9 cellular contexts compared by ENCODE assay signal in genomic region chr2:233247744-233248143, GRCh38. TPM values are rescaled to one million over a fixed set of nuclear protein-coding genes. Genes with fewer than 3 reads are reported as not detected.
A peak's percentile ranks its signal among the peaks of the same experiment; 100 is the strongest.
DNase-seq lines count a peak whose midpoint lies in the region; ATAC-seq and TF ChIP-seq lines count a peak whose summit lies in the region.
"Had no signal": no experiment of that assay in that cellular context is flagged by ENCODE, and none has a peak within 500 bp of the region (broad histone marks: within the 10 kb centered on the region; RNA-seq: fewer than 3 reads in every experiment).

No MANE protein-coding gene starts in this region.

- no peak for TF ChIP-seq POLR2A in esophagus squamous epithelium (IDR thresholded peaks at IDR 0.05)

- peak overlapping the region; percentile 60 to 75 (median 72) for H3K27ac ChIP-seq in esophagus squamous epithelium
- H3K27ac ChIP-seq in psoas muscle, result no peak overlapping the region
- H3K27ac ChIP-seq: thoracic aorta had no signal

- TF ChIP-seq CTCF in esophagus squamous epithelium (IDR thresholded peaks at IDR 0.05) (no peak), psoas muscle (IDR thresholded peaks at IDR 0.05) (no peak)

- H3K4me1 ChIP-seq in esophagus squamous epithelium (peaks cover 0 to 32% (median 10%) of the 10 kb centered on the region in 3 donors), psoas muscle (peaks cover 4% of the 10 kb centered on the region)

- H3K9me3 ChIP-seq in MG63, result no peaks in the 10 kb centered on the region
- no peaks in the 10 kb centered on the region for H3K9me3 ChIP-seq in esophagus squamous epithelium
- no peaks in the 10 kb centered on the region for H3K9me3 ChIP-seq in psoas muscle
- H3K9me3 ChIP-seq: thoracic aorta had no signal

- DNase-seq in MG63 (peak; percentile 17), esophagus squamous epithelium (lab: John Stamatoyannopoulos, UW) (no peak), psoas muscle (no peak)
- peak; percentile 17 to 80 for DNase-seq in activated CD4-positive, alpha-beta T cell treated with anti-CD3 and anti-CD28 coated beads, Interleukin-2, amount 50 U/mL, for 24 hours (ENCODE audit: low read depth in 1 of 2, low spot score in 1 of 2)
- DNase-seq in stimulated activated CD8-positive, alpha-beta memory T cell treated with anti-CD3 and anti-CD28 coated beads, Interleukin-4, amount 100 ng/mL, for 24 hours (ENCODE audit: low read depth), result peak; percentile 16

- H3K4me3 ChIP-seq in MG63 (no peak overlapping the region), esophagus squamous epithelium (no peak overlapping the region), psoas muscle (no peak overlapping the region)
- H3K4me3 ChIP-seq: thoracic aorta had no signal

- H3K27me3 ChIP-seq in MG63 (no peaks in the 10 kb centered on the region), esophagus squamous epithelium (no peaks in the 10 kb centered on the region), psoas muscle (ENCODE audit: insufficient read depth in 3 of 3, low read length in 2 of 3) (no peaks in the 10 kb centered on the region)

- H3K36me3 ChIP-seq in MG63, result no peaks in the 10 kb centered on the region
- H3K36me3 ChIP-seq in esophagus squamous epithelium, result no peaks in the 10 kb centered on the region
- H3K36me3 ChIP-seq in psoas muscle (ENCODE audit: insufficient read depth in 1 of 2, low read depth in 1 of 2), result no peaks in the 10 kb centered on the region
- H3K36me3 ChIP-seq: thoracic aorta had no signal

- intact Hi-C loops in esophagus squamous epithelium (cut with DNase I), result loop anchor here (10.0 kb wide), 1 partner anchor 393 kb away; no protein-coding TSS in a partner anchor
- intact Hi-C loops in psoas muscle (cut with DNase I), result loop anchor here in 1 of 2 donors (5.0 kb wide), 1 partner anchor 150 kb away; no protein-coding TSS in a partner anchor

- ATAC-seq in HG03095 (IDR thresholded peaks at IDR 0.05; ENCODE audit: unreplicated experiment) (no peak), psoas muscle (no peak), GM18873 (IDR thresholded peaks at IDR 0.05; ENCODE audit: low FRiP score, unreplicated experiment) (no peak), HG02938 (IDR thresholded peaks at IDR 0.05; ENCODE audit: unreplicated experiment) (no peak)

RNA-seq across cellular contexts. Expression of gene ATG16L1, which starts 3.7 kb away (rescaled TPM):
- total RNA-seq in MG63 (2014; rRNA removed; shearing (Covaris generic); ENCODE audit: low replicate concordance), result 24.4 and 33.2 TPM in 2 replicates
- 10 to 100 TPM; 12.3 to 38.0 (median 22.8) TPM for total RNA-seq in esophagus squamous epithelium
- 10 to 100 TPM; 14.3 to 26.3 (median 22.1) TPM for total RNA-seq in psoas muscle
- 10 to 100 TPM; 15.1 to 46.3 (median 24.0) TPM for polyA plus RNA-seq in psoas muscle

RNA-seq across cellular contexts. Expression of gene SAG, which starts 59.9 kb away (rescaled TPM):
- total RNA-seq in MG63 (2014; rRNA removed; shearing (Covaris generic); ENCODE audit: low replicate concordance), result not detected in 2 replicates
- total RNA-seq in esophagus squamous epithelium (not detected), psoas muscle (not detected)
- not detected for polyA plus RNA-seq in psoas muscle
- total RNA-seq: thoracic aorta had no signal

Comparison
In these comparisons a context has a peak if more than half of its experiments do, and no peak if none do; other contexts are left out.
1. DNase-seq: peak in MG63 (single experiment), activated CD4-positive, alpha-beta T cell treated with anti-CD3 and anti-CD28 coated beads, Interleukin-2, amount 50 U/mL, for 24 hours (2 of 2) and stimulated activated CD8-positive, alpha-beta memory T cell treated with anti-CD3 and anti-CD28 coated beads, Interleukin-4, amount 100 ng/mL, for 24 hours (single experiment); none in esophagus squamous epithelium (single experiment) and psoas muscle (0 of 2).